Comparison of ENCODE assay signal across 14 cellular contexts in genomic region chr6:18920701-18921100, GRCh38.
DNase-seq lines count a peak whose midpoint lies in the region; ATAC-seq, FAIRE-seq and TF ChIP-seq lines count a peak whose summit lies in the region.
"Had no signal": no experiment of that assay in that cellular context is flagged by ENCODE, and none has a peak within 500 bp of the region (broad histone marks: within the 10 kb centered on the region; RNA-seq: fewer than 3 reads in every experiment).

No MANE protein-coding gene starts in this region.

- no peaks in the 10 kb centered on the region for H3K23me2 ChIP-seq in H1 (ENCODE audit: low read depth, low read length)

- no peak overlapping the region for H2BK15ac ChIP-seq in H1 (ENCODE audit: low read length)
- H2BK15ac ChIP-seq in neuronal stem cell (ENCODE audit: low read length) = no peak overlapping the region

- H2BK120ac ChIP-seq in H1 (replicated peaks; ENCODE audit: low read depth, low read length) (no peak overlapping the region), neuronal stem cell (ENCODE audit: low read depth, low read length) (no peak overlapping the region)

- no peak overlapping the region for H2BK20ac ChIP-seq in H1 (ENCODE audit: low read length)

- H3K9me3 ChIP-seq in H1 (ENCODE audit: insufficient read depth in 2 of 2, low read depth in 1 of 2, low read length in 1 of 2) (no peaks in the 10 kb centered on the region), neuronal stem cell (replicated peaks in 1 of 2; ENCODE audit: control insufficient read depth in 2 of 2, insufficient read depth in 1 of 2, low read depth in 1 of 2, low read length in 2 of 2) (no peaks in the 10 kb centered on the region)
- H3K9me3 ChIP-seq: BLaER1 treated with 17β-estradiol and CSF1 and Interleukin-3, amounts not matched to agents 10 nM and 100 nM had no signal

- no peak overlapping the region for H3K27ac ChIP-seq in H1 (ENCODE audit: low read depth, low read length)
- no peak overlapping the region for H3K27ac ChIP-seq in neuronal stem cell (replicated peaks; ENCODE audit: low read length)
- H3K27ac ChIP-seq: BLaER1 treated with 17β-estradiol and CSF1 and Interleukin-3, amounts not matched to agents 10 nM and 100 nM; HL-60 had no signal

- no peak overlapping the region for H3K14ac ChIP-seq in H1 (ENCODE audit: insufficient read length)
- no peak overlapping the region for H3K14ac ChIP-seq in neuronal stem cell (ENCODE audit: low read length)

- H4K8ac ChIP-seq in H1 (ENCODE audit: extremely low read depth, insufficient read depth, low read length) (no peak overlapping the region), neuronal stem cell (ENCODE audit: low read depth, low read length) (no peak overlapping the region)

- H2BK12ac ChIP-seq in H1 (ENCODE audit: low read depth, low read length) (no peak overlapping the region), neuronal stem cell (ENCODE audit: low read length) (no peak overlapping the region)

- no peaks in the 10 kb centered on the region for H4K20me1 ChIP-seq in H1 (replicated peaks in 1 of 2; ENCODE audit: control insufficient read depth in 1 of 2, insufficient read depth in 2 of 2, low read length in 2 of 2)
- H4K20me1 ChIP-seq: BLaER1 treated with 17β-estradiol and CSF1 and Interleukin-3, amounts not matched to agents 10 nM and 100 nM had no signal

- POLR2A ChIA-PET in H1 (lab: Charles Lee; ENCODE audit: partially characterized antibody) = no interaction called here

- no peak overlapping the region for H3K4ac ChIP-seq in H1 (replicated peaks; ENCODE audit: insufficient read length, low read depth, low read length)
- no peak overlapping the region for H3K4ac ChIP-seq in neuronal stem cell (ENCODE audit: low read length)

- FAIRE-seq in H1 (lab: Jason Lieb, UNC) = no peak
- no peak for FAIRE-seq in D721Med (lab: Jason Lieb, UNC)
- FAIRE-seq in GM19239 (lab: Jason Lieb, UNC) = no peak
- FAIRE-seq: H54 had no signal

- H2BK5ac ChIP-seq in H1 (ENCODE audit: low read depth, low read length) (no peak overlapping the region), neuronal stem cell (ENCODE audit: low read length) (no peak overlapping the region)

- CTCF ChIA-PET in H1 (lab: Charles Lee; ENCODE audit: partially characterized antibody) = no interaction called here

- TF ChIP-seq CTCF in H1 (IDR thresholded peaks at IDR 0.05; ENCODE audit: control extremely low read depth in 1 of 3, insufficient read depth in 1 of 3, low read depth in 1 of 3, low read length in 3 of 3) (no peak), D721Med (IDR thresholded peaks at IDR 0.05; ENCODE audit: insufficient read depth, missing control alignments) (no peak)

- H3K9ac ChIP-seq in H1 (replicated peaks in 1 of 4; ENCODE audit: extremely low read depth in 1 of 4, low read depth in 3 of 4, low read length in 3 of 4) (no peak overlapping the region), neuronal stem cell (ENCODE audit: low read depth, low read length, poor library complexity) (no peak overlapping the region)
- H3K9ac ChIP-seq: BLaER1 treated with 17β-estradiol and CSF1 and Interleukin-3, amounts not matched to agents 10 nM and 100 nM had no signal

- H3K4me3 ChIP-seq in H1 (ENCODE audit: extremely low read depth in 1 of 4, insufficient read depth in 2 of 4, low read depth in 3 of 4, low read length in 4 of 4) = no peak overlapping the region
- H3K4me3 ChIP-seq in neuronal stem cell (ENCODE audit: low read length in 2 of 2) = no peak overlapping the region
- H3K4me3 ChIP-seq: BLaER1 treated with 17β-estradiol and CSF1 and Interleukin-3, amounts not matched to agents 10 nM and 100 nM had no signal

- H3K27me3 ChIP-seq in H1 (replicated peaks in 1 of 4; ENCODE audit: control insufficient read depth in 3 of 4, extremely low read depth in 1 of 4, insufficient read depth in 3 of 4, low read length in 3 of 4) (no peaks in the 10 kb centered on the region), neuronal stem cell (ENCODE audit: control insufficient read depth in 3 of 3, insufficient read depth in 3 of 3, low read depth in 1 of 3, low read length in 3 of 3) (no peaks in the 10 kb centered on the region)
- H3K27me3 ChIP-seq: BLaER1 treated with 17β-estradiol and CSF1 and Interleukin-3, amounts not matched to agents 10 nM and 100 nM had no signal

- WGBS in H1 (ENCODE audit: extremely low coverage in 1 of 2, insufficient coverage in 1 of 2, insufficient read length in 1 of 2, insufficient replicate concordance in 2 of 2, low coverage in 1 of 2, low lambda C conversion rate in 2 of 2, missing lambda C conversion rate in 1 of 2), 2 experiments = 90% methylated on average over 3 of the region's 3 CpGs; no CpG with 5 or more reads in 1 of the 2 experiments
- WGBS in neuronal stem cell (ENCODE audit: extremely low coverage in 2 of 2, insufficient read length in 2 of 2, insufficient replicate concordance in 1 of 2), 2 donors = no CpG with 5 or more reads among the region's 3 CpGs

- H2AFZ ChIP-seq in H1 (ENCODE audit: low read length) = peak overlapping the region; percentile 55; the same call in 1 of the 2 replicates
- peak overlapping the region; percentile 2 for H2AFZ ChIP-seq in neuronal stem cell (ENCODE audit: low read length)

- no peak for ATAC-seq in esophagus mucosa

- H3K4me2 ChIP-seq in H1 (ENCODE audit: insufficient read depth in 1 of 2, low read depth in 2 of 2, low read length in 2 of 2) = no peak overlapping the region
- no peak overlapping the region for H3K4me2 ChIP-seq in neuronal stem cell (ENCODE audit: insufficient read depth, low read length, poor library complexity, severe bottlenecking)
- H3K4me2 ChIP-seq: BLaER1 treated with 17β-estradiol and CSF1 and Interleukin-3, amounts not matched to agents 10 nM and 100 nM had no signal

- DNase-seq in COR-L47 (lab: John Stamatoyannopoulos, UW) = peak; percentile 2
- peak; percentile 62 for DNase-seq in NCI-H146 (lab: John Stamatoyannopoulos, UW)
- DNase-seq in H1 (ENCODE audit: low read depth in 1 of 2, low spot score in 2 of 2) = no peak
- DNase-seq in neuronal stem cell (ENCODE audit: low spot score) = no peak
- no peak for DNase-seq in D721Med (ENCODE audit: insufficient read length, low spot score)
- DNase-seq in GM19239 (ENCODE audit: insufficient read length, low spot score) = no peak
- DNase-seq: ACHN; Calu3; CD4-positive, CD25-positive, alpha-beta regulatory T cell; GF-D8 had no signal

- no peaks in the 10 kb centered on the region for H3K79me1 ChIP-seq in H1 (ENCODE audit: low read depth, low read length)
- H3K79me1 ChIP-seq in neuronal stem cell (ENCODE audit: low read depth, low read length) = no peaks in the 10 kb centered on the region

- TF ChIP-seq EP300 in H1 (IDR thresholded peaks at IDR 0.05; ENCODE audit: borderline replicate concordance in 1 of 2, low read depth in 2 of 2, low read length in 2 of 2) = no peak

- H3K79me2 ChIP-seq in H1 (ENCODE audit: control insufficient read depth in 1 of 2, insufficient read depth in 2 of 2, low read length in 2 of 2) = no peaks in the 10 kb centered on the region

- no peak for TF ChIP-seq RAD21 in H1 (IDR thresholded peaks at IDR 0.05 in 1 of 2, conservative IDR thresholded peaks at IDR 0.05 in 1 of 2; ENCODE audit: low read depth in 2 of 2, low read length in 2 of 2)

- no peak overlapping the region for H4K91ac ChIP-seq in H1 (replicated peaks; ENCODE audit: insufficient read length, low read length)
- H4K91ac ChIP-seq in neuronal stem cell (ENCODE audit: low read depth, low read length, poor library complexity) = no peak overlapping the region

- H3K18ac ChIP-seq in H1 (ENCODE audit: extremely low read depth, low read length) (no peak overlapping the region), neuronal stem cell (ENCODE audit: low read length) (no peak overlapping the region)

- H4K5ac ChIP-seq in H1 (ENCODE audit: insufficient read length, low read depth, low read length) = no peak overlapping the region

- no peak for TF ChIP-seq POLR2A in H1 (IDR thresholded peaks at IDR 0.05; ENCODE audit: control extremely low read depth in 1 of 2, low read depth in 2 of 2, low read length in 2 of 2)

- H2AK5ac ChIP-seq in H1 (ENCODE audit: low read depth, low read length) (no peak overlapping the region), neuronal stem cell (ENCODE audit: low read depth, low read length) (no peak overlapping the region)

- H3K36me3 ChIP-seq in H1 (ENCODE audit: control insufficient read depth in 2 of 4, insufficient read depth in 4 of 4, low read length in 3 of 4) (no peaks in the 10 kb centered on the region), neuronal stem cell (replicated peaks in 1 of 2; ENCODE audit: control insufficient read depth in 2 of 2, insufficient read depth in 2 of 2, low read length in 2 of 2) (no peaks in the 10 kb centered on the region)
- H3K36me3 ChIP-seq: BLaER1 treated with 17β-estradiol and CSF1 and Interleukin-3, amounts not matched to agents 10 nM and 100 nM had no signal

- H3K4me1 ChIP-seq in H1 (replicated peaks in 1 of 4; ENCODE audit: control insufficient read depth in 3 of 4, insufficient read depth in 4 of 4, low read length in 3 of 4) (peaks cover 0 to 9% (median 3%) of the 10 kb centered on the region in 4 experiments; a peak in 5 of 7 replicates), neuronal stem cell (ENCODE audit: control insufficient read depth in 2 of 2, insufficient read depth in 1 of 2, low read depth in 1 of 2, low read length in 2 of 2) (peaks cover 0 to 3% of the 10 kb centered on the region in 2 donors)
- H3K4me1 ChIP-seq: BLaER1 treated with 17β-estradiol and CSF1 and Interleukin-3, amounts not matched to agents 10 nM and 100 nM had no signal

- no peak overlapping the region for H3K56ac ChIP-seq in H1 (replicated peaks; ENCODE audit: insufficient read length, low read depth, low read length)

- no peak overlapping the region for H3K23ac ChIP-seq in H1 (ENCODE audit: insufficient read length)
- no peak overlapping the region for H3K23ac ChIP-seq in neuronal stem cell (ENCODE audit: low read depth, low read length, poor library complexity)

TF ChIP-seq in H1, 55 proteins besides CTCF, POLR2A, EP300 and RAD21 (continues in another document):
- TF ChIP-seq BACH1 (IDR thresholded peaks at IDR 0.05; ENCODE audit: low read length) = no peak
- no peak for TF ChIP-seq E2F6 (IDR thresholded peaks at IDR 0.05)
- no peak for TF ChIP-seq KDM5A (IDR thresholded peaks at IDR 0.05; ENCODE audit: low read length)
- no peak for TF ChIP-seq JUND (IDR thresholded peaks at IDR 0.05; ENCODE audit: low read length)
- TF ChIP-seq USF2 (IDR thresholded peaks at IDR 0.05; ENCODE audit: low read length) = no peak

Comparison
In these comparisons a context has a peak if more than half of its experiments do, and no peak if none do; other contexts are left out.
1. DNase-seq: peak in COR-L47 (single experiment) and NCI-H146 (single experiment); none in H1 (0 of 2), neuronal stem cell (single experiment), D721Med (single experiment) and GM19239 (single experiment).